ENCODE assay signal across 1 cellular context in the genomic region with DNA sequence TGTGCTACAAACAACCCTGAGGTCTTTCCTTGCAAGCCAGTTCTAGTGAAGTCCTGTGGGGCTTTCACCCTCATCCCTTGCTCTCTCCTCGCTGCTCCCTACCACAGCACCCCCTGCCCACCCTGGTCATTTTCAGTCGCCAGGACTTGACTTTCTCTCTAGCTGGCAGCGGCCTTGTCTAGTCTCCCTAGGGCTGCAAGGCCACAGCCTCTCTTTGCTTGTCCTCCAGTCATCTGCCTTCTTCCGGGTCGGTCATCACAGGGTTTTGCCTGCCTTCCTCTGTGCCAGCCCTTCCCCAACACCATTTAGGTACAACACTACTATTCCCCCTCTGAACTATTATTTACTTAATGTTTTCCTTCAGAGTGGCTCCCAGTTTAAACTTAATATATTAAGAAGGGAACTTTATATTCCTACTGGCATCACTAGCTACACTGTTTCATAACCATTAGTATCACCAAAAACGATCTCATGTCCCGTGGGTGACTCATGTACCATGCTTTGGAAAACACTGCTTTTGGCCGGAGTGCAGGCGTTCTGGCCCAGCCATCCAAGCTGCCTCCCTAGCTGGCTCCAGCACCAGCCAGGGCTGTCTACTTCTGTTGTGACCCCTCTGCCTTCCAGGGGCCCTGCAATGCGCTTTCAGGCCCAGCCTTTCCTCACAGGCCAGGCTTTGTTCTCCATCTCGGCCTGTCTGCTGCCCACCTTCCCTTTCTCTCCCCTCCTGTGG.
TF ChIP-seq lines count a peak whose summit lies in the region.

No MANE protein-coding gene starts in this region.

TF ChIP-seq in WTC11, 78 proteins besides CTCF, POLR2A, EP300 and RAD21 (continued from another document):
- TF ChIP-seq FOXP4 (CRISPR knock-in tag; IDR thresholded peaks at IDR 0.05) (no peak), FOXJ3 (CRISPR knock-in tag; IDR thresholded peaks at IDR 0.05; ENCODE audit: borderline replicate concordance) (no peak), ZNF512 (CRISPR knock-in tag; IDR thresholded peaks at IDR 0.05; ENCODE audit: borderline replicate concordance) (no peak)
- TF ChIP-seq, protein P1, sequence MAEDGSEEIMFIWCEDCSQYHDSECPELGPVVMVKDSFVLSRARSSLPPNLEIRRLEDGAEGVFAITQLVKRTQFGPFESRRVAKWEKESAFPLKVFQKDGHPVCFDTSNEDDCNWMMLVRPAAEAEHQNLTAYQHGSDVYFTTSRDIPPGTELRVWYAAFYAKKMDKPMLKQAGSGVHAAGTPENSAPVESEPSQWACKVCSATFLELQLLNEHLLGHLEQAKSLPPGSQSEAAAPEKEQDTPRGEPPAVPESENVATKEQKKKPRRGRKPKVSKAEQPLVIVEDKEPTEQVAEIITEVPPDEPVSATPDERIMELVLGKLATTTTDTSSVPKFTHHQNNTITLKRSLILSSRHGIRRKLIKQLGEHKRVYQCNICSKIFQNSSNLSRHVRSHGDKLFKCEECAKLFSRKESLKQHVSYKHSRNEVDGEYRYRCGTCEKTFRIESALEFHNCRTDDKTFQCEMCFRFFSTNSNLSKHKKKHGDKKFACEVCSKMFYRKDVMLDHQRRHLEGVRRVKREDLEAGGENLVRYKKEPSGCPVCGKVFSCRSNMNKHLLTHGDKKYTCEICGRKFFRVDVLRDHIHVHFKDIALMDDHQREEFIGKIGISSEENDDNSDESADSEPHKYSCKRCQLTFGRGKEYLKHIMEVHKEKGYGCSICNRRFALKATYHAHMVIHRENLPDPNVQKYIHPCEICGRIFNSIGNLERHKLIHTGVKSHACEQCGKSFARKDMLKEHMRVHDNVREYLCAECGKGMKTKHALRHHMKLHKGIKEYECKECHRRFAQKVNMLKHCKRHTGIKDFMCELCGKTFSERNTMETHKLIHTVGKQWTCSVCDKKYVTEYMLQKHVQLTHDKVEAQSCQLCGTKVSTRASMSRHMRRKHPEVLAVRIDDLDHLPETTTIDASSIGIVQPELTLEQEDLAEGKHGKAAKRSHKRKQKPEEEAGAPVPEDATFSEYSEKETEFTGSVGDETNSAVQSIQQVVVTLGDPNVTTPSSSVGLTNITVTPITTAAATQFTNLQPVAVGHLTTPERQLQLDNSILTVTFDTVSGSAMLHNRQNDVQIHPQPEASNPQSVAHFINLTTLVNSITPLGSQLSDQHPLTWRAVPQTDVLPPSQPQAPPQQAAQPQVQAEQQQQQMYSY (CRISPR knock-in tag; IDR thresholded peaks at IDR 0.05), result no peak
